ENCODE assay signal across 12 cellular contexts in the genomic region with DNA sequence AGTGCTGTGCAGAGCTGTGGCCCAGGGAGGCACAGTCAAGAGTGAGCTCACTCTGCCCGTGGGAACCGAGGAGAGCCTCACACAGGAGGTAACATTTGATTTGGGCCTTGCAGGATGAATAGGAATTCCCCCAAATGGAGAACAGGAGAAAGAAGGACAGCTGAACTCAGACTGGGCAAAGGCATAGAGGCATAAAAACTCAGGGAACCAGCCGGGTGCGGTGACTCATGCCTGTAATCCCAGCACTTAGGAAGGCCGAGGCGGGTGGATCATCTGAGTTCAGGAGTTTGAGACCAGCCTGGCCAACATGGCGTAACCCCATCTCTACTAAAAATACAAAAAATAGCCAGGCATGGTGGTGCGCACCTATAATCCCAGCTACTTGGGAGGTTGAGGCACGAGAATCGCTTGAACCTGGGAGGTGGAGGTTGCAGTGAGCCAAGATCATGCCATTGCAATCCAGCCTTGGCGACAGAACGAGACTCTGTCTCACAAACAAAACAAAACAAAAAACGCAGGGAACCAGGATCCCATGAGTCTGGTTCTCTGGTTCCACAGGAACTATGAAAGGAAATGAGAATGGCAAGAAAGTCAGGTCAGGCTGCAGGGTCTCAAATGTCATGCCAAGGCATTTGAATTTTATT. TPM values are rescaled to one million over a fixed set of nuclear protein-coding genes. Genes with fewer than 3 reads are reported as not detected.
A peak's percentile ranks its signal among the peaks of the same experiment; 100 is the strongest.
DNase-seq lines count a peak whose midpoint lies in the region; ATAC-seq and TF ChIP-seq lines count a peak whose summit lies in the region.
"Not testable (repeated sequence)": the region's sequence is repeated elsewhere in the genome, so short reads cannot be mapped to it uniquely, and the experiment has no call there.
"Had no signal": no experiment of that assay in that cellular context is flagged by ENCODE, and none has a peak within 500 bp of the region (broad histone marks: within the 10 kb centered on the region; RNA-seq: fewer than 3 reads in every experiment).

No MANE protein-coding gene starts in this region.

- H3K4me1 ChIP-seq in Peyer's patch: peaks cover 0 to 11% (median 2%) of the 10 kb centered on the region in 4 donors
- peaks cover 4 to 57% (median 36%) of the 10 kb centered on the region in 9 donors for H3K4me1 ChIP-seq in heart right ventricle
- peaks cover 23% of the 10 kb centered on the region for H3K4me1 ChIP-seq in mesodermal cell (ENCODE audit: control insufficient read depth, insufficient read depth, low read length, poor library complexity, severe bottlenecking)
- H3K4me1 ChIP-seq in psoas muscle: peaks cover 26% of the 10 kb centered on the region
- peaks cover 43% of the 10 kb centered on the region for H3K4me1 ChIP-seq in testis

- TF ChIP-seq CTCF in Peyer's patch (IDR thresholded peaks at IDR 0.05); coronary artery (IDR thresholded peaks at IDR 0.05); heart right ventricle (IDR thresholded peaks at IDR 0.05); psoas muscle (IDR thresholded peaks at IDR 0.05); testis (IDR thresholded peaks at IDR 0.05): not testable (repeated sequence)

- H3K36me3 ChIP-seq in Peyer's patch; heart right ventricle; mesodermal cell (ENCODE audit: control insufficient read depth, insufficient read depth, low read length); psoas muscle (ENCODE audit: insufficient read depth in 1 of 2, low read depth in 1 of 2); testis (ENCODE audit: low read depth, missing control alignments): not testable (repeated sequence)

- WGBS in heart right ventricle, 2 donors: 80 to 86% methylated on average over 13 of the region's 13 CpGs
- WGBS in mesodermal cell (ENCODE audit: insufficient coverage in 2 of 2), 2 experiments: 79 to 95% methylated on average over 8 to 9 of the region's 13 CpGs
- WGBS in psoas muscle, 3 donors: 58 to 76% (median 64%) methylated on average over 13 of the region's 13 CpGs
- WGBS in testis, 2 donors: 80 to 82% methylated on average over 13 of the region's 13 CpGs

- H3K27ac ChIP-seq in Peyer's patch: peak overlapping the region; percentile 52 to 84 (median 73)
- peak overlapping the region; percentile 81 to 92 for H3K27ac ChIP-seq in coronary artery
- H3K27ac ChIP-seq in heart right ventricle: peak overlapping the region; percentile 31 to 77 (median 62)
- H3K27ac ChIP-seq in mesodermal cell (ENCODE audit: low read depth, low read length, severe bottlenecking): peak overlapping the region; percentile 43
- H3K27ac ChIP-seq in psoas muscle: peak overlapping the region; percentile 63
- peak overlapping the region; percentile 85 to 92 for H3K27ac ChIP-seq in testis

- intact Hi-C loops in heart right ventricle (cut with DNase I); psoas muscle (cut with DNase I); testis (cut with DNase I; ENCODE audit: low total_unique reads): not testable (repeated sequence)

- H3K9me3 ChIP-seq in Peyer's patch; heart right ventricle; mesodermal cell (ENCODE audit: control insufficient read depth, low read length); psoas muscle; testis: not testable (repeated sequence)

- H3K4me3 ChIP-seq in Peyer's patch; coronary artery; heart right ventricle; mesodermal cell (ENCODE audit: extremely low read depth, insufficient read depth, low read length, poor library complexity, severe bottlenecking); psoas muscle; testis: not testable (repeated sequence)

- not testable (repeated sequence) for TF ChIP-seq POLR2A in Peyer's patch (IDR thresholded peaks at IDR 0.05); testis (IDR thresholded peaks at IDR 0.05)

- not testable (repeated sequence) for ATAC-seq in heart right ventricle
- peak in 3 of 4 donors; percentile 37 to 51 (median 44) for ATAC-seq in psoas muscle

- H3K27me3 ChIP-seq in Peyer's patch; heart right ventricle; psoas muscle (ENCODE audit: insufficient read depth in 3 of 3, low read length in 2 of 3); testis: not testable (repeated sequence)

- DNase-seq in EL (peak; percentile 23), coronary artery (ENCODE audit: low spot score) (peak; percentile 80)
- not testable (repeated sequence) for DNase-seq in Peyer's patch, heart right ventricle, psoas muscle, testis

RNA-seq across cellular contexts. Expression of a gene that starts 8.6 kb away (rescaled TPM):
- total RNA-seq in Peyer's patch (10 to 100 TPM in 3 of 4 donors, 1 to 10 TPM in 1; 4.2 to 38.3 (median 18.0) TPM), heart right ventricle (10 to 100 TPM in 7 of 10 donors, 1 to 10 TPM in 3; 3.3 to 37.1 (median 14.1) TPM), psoas muscle (10 to 100 TPM in 1 of 4 donors, 1 to 10 TPM in 3; 3.0 to 20.6 (median 6.3) TPM), testis (1 to 10 TPM; 9.6 to 10.0 TPM)
- polyA plus RNA-seq in heart right ventricle (10 to 100 TPM; 15.0 to 15.3 TPM), psoas muscle (1 to 10 TPM; 5.4 to 7.1 (median 6.6) TPM), testis (ENCODE audit: insufficient read depth, low read depth, low replicate concordance) (26.5 TPM)
- polyA plus RNA-seq in mesodermal cell (2013, experiment 1 of 2): 4.9 TPM
- polyA plus RNA-seq in mesodermal cell (2013, experiment 2 of 2): 6.5 TPM
- total RNA-seq: G401 had no signal

RNA-seq across cellular contexts. Expression of a gene that starts 26.9 kb away (rescaled TPM):
- not detected for total RNA-seq in Peyer's patch
- not detected for total RNA-seq in heart right ventricle
- polyA plus RNA-seq in heart right ventricle: not detected
- polyA plus RNA-seq in mesodermal cell (2013, experiment 1 of 2): 0.22 TPM
- not detected for polyA plus RNA-seq in mesodermal cell (2013, experiment 2 of 2)
- not detected for total RNA-seq in psoas muscle
- polyA plus RNA-seq in psoas muscle: not detected
- total RNA-seq in testis: under 1 TPM; 0.55 to 0.87 TPM
- 1.1 TPM for polyA plus RNA-seq in testis (ENCODE audit: insufficient read depth, low read depth, low replicate concordance)
- total RNA-seq: activated naive CD4-positive, alpha-beta T cell treated with anti-CD3 and anti-CD28 coated beads, Interleukin-2, amount 50 U/mL, for 72 hours; G401; HFFc6; left lobe of liver had no signal
- polyA plus RNA-seq: BJ had no signal
